ENCODE assay signal across 31 cellular contexts in the genomic region with DNA sequence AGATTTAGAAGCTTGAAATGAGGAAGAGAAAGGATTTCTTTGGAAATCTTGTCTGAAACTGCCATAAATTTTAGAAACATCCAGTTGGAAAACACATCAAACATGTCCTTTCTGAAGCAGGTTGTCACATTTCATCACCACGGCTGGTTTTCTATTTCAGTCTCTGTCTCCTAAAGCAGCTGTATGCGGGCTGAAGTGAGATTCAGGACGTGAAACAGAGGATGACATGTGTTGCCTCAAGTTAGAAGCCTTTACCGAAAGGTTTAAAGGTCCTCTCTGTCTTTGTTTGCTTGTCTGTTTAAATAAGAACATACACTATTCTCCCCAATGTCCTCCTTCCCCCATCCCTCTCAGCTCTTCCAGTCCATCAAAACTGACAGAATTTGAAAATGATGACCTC.
"Had no signal": no experiment of that assay in that cellular context is flagged by ENCODE, and none has a peak within 500 bp of the region (broad histone marks: within the 10 kb centered on the region; RNA-seq: fewer than 3 reads in every experiment).

No MANE protein-coding gene starts in this region.

- DNase-seq: Kasumi-1, MG63, NCI-H1092, NCI-H1105, NCI-H1417, NCI-H1436, NCI-H146, NCI-H1694, NCI-H187, NCI-H1930, NCI-H2029 treated with DMSO at 0.1 percent for 48 hours, NCI-H2081 treated with DMSO at 0.1 percent for 48 hours, NCI-H2107, NCI-H2171, NCI-H226, NCI-H446 treated with DMSO at 0.1 percent for 48 hours, NCI-H510A, NCI-H524, NCI-H526, NCI-H748 treated with DMSO at 0.1 percent for 48 hours, NCI-H82, OCI-M1, PC-3, Peyer's patch, Right ventricle myocardium superior, RPMI8226, SHP77 treated with DMSO at 0.1 percent for 48 hours, SK-N-SH, SW 1271, T-helper 1 cell had no signal

- H3K9me2 ChIP-seq: SK-N-SH had no signal

- H3K27ac ChIP-seq: Peyer's patch, SJSA1 had no signal

- H3K9me3 ChIP-seq: MG63, Peyer's patch, SJSA1, SK-N-SH had no signal

- H3K4me2 ChIP-seq: SK-N-SH had no signal

- H3K4me3 ChIP-seq: MG63, Peyer's patch, SJSA1 had no signal

- H3K27me3 ChIP-seq: MG63, Peyer's patch, SJSA1 had no signal

- ATAC-seq: PC-3 had no signal

- H3K4me1 ChIP-seq: Peyer's patch, SJSA1 had no signal

- H3K36me3 ChIP-seq: MG63, Peyer's patch, SJSA1 had no signal
